In the genomic region with DNA sequence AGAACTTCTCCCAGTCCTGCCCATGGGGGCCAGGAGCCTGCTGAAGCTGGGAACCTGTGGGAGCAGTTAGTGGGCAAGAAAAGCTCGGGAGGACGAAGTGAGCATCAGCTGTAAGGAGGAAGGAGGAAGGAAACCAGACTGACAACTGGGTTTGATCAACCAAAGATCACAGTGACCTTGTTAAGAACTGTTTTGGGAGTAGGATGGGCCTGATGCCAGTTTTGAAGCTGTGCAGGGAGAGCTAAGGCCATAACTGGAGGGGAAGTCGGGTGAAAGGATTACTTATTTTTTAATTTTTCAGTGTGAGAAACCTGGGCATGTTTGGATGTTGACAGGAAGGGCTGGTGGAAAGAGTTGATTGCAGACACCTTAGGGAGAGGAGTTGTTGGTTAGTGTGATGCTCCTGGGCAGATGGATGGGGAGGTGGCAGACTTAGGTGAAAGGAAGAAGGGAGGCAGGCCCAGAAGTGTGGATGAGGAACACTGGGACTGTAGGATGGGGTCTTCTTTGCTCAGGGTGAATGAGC, we compare ENCODE assay signal across 12 cellular contexts. TPM values are rescaled to one million over a fixed set of nuclear protein-coding genes. Genes with fewer than 3 reads are reported as not detected.
DNase-seq lines count a peak whose midpoint lies in the region; ATAC-seq, FAIRE-seq and TF ChIP-seq lines count a peak whose summit lies in the region.
"Had no signal": no experiment of that assay in that cellular context is flagged by ENCODE, and none has a peak within 500 bp of the region (broad histone marks: within the 10 kb centered on the region; RNA-seq: fewer than 3 reads in every experiment).

No MANE protein-coding gene starts in this region.

- H3K4me1 ChIP-seq in A549 (peaks cover 50% of the 10 kb centered on the region), mucosa of descending colon (ENCODE audit: low read depth) (peaks cover 2% of the 10 kb centered on the region)

- 78% methylated on average over 3 of the region's 3 CpGs for WGBS in A549 (ENCODE audit: missing lambda C conversion rate)

- TF ChIP-seq CTCF in A549 (IDR thresholded peaks at IDR 0.05) = no peak
- no peak for TF ChIP-seq CTCF in omental fat pad (IDR thresholded peaks at IDR 0.05)
- TF ChIP-seq CTCF in mucosa of descending colon (IDR thresholded peaks at IDR 0.05) = no peak

- ATAC-seq in A549 (peak in 1 of 2 experiments; percentile 30; a peak in 2 of 6 replicates), esophagus mucosa (peak; percentile 25), omental fat pad (ENCODE audit: low FRiP score) (peak; percentile 20), GM19324 (IDR thresholded peaks at IDR 0.05; ENCODE audit: low FRiP score, unreplicated experiment) (no peak), mucosa of descending colon (no peak)

- H3K9me3 ChIP-seq in A549 (no peaks in the 10 kb centered on the region), mucosa of descending colon (no peaks in the 10 kb centered on the region)

- CTCF ChIA-PET in A549 (lab: Yijun Ruan, JAX) = no interaction called here

- no peak for FAIRE-seq in A549 (lab: Jason Lieb, UNC)
- FAIRE-seq: G401.6 had no signal

- POLR2A ChIA-PET in A549 (lab: Yijun Ruan, JAX) = no interaction called here

- intact Hi-C loops in mucosa of descending colon (cut with DNase I, micrococcal nuclease) = no loop called here

- no peak for TF ChIP-seq RAD21 in A549 (conservative IDR thresholded peaks at IDR 0.05 in 1 of 2, IDR thresholded peaks at IDR 0.05 in 1 of 2)

- peak overlapping the region; percentile 86 to 91 for H3K27ac ChIP-seq in A549
- H3K27ac ChIP-seq: C4-2B had no signal

- H3K4me3 ChIP-seq in A549 (no peak overlapping the region), mucosa of descending colon (no peak overlapping the region)

- no peak for TF ChIP-seq POLR2A in A549 (IDR thresholded peaks at IDR 0.05; ENCODE audit: low read length)

- peak overlapping the region; percentile 77 for H3K4me2 ChIP-seq in A549

- no peaks in the 10 kb centered on the region for H3K36me3 ChIP-seq in mucosa of descending colon (ENCODE audit: low read depth)

- TF ChIP-seq EP300 in A549 (IDR thresholded peaks at IDR 0.05) = no peak

- DNase-seq in A549 (ENCODE audit: low read depth in 1 of 2, low spot score in 1 of 2) (no peak), HT1080 (ENCODE audit: low read depth) (peak; percentile 1), omental fat pad (ENCODE audit: low spot score) (no peak), SW 1271 (lab: John Stamatoyannopoulos, UW) (no peak), islet precursor cell (no peak), mucosa of descending colon (no peak)
- DNase-seq: midbrain, NCI-H2171 had no signal

TF ChIP-seq in A549, 52 proteins besides CTCF, POLR2A, EP300 and RAD21:
- TF ChIP-seq RARB (CRISPR knock-in tag; IDR thresholded peaks at IDR 0.05) (no peak), NR3C1 (IDR thresholded peaks at IDR 0.05) (no peak), MYC (IDR thresholded peaks at IDR 0.05; ENCODE audit: borderline replicate concordance, low read length) (no peak), JUN (IDR thresholded peaks at IDR 0.05) (no peak), MAZ (IDR thresholded peaks at IDR 0.05; ENCODE audit: borderline replicate concordance, low read depth, low read length) (no peak), ZFP36 (IDR thresholded peaks at IDR 0.05; ENCODE audit: borderline replicate concordance, partially characterized antibody) (no peak), RNF2 (IDR thresholded peaks at IDR 0.05; ENCODE audit: borderline replicate concordance, low read depth) (no peak), EHF (CRISPR knock-in tag; IDR thresholded peaks at IDR 0.05) (no peak), CBX2 (IDR thresholded peaks at IDR 0.05; ENCODE audit: borderline replicate concordance, low read depth) (no peak), SMC3 (IDR thresholded peaks at IDR 0.05) (no peak), KDM1A (IDR thresholded peaks at IDR 0.05; ENCODE audit: low read depth) (no peak), EHMT2 (IDR thresholded peaks at IDR 0.05; ENCODE audit: low read depth) (no peak), ZC3H11A (IDR thresholded peaks at IDR 0.05) (no peak), GATA3 (IDR thresholded peaks at IDR 0.05; ENCODE audit: borderline replicate concordance) (no peak; the same call in 1 of the 2 replicates), CBX8 (IDR thresholded peaks at IDR 0.05) (no peak)
- TF ChIP-seq, protein P1, sequence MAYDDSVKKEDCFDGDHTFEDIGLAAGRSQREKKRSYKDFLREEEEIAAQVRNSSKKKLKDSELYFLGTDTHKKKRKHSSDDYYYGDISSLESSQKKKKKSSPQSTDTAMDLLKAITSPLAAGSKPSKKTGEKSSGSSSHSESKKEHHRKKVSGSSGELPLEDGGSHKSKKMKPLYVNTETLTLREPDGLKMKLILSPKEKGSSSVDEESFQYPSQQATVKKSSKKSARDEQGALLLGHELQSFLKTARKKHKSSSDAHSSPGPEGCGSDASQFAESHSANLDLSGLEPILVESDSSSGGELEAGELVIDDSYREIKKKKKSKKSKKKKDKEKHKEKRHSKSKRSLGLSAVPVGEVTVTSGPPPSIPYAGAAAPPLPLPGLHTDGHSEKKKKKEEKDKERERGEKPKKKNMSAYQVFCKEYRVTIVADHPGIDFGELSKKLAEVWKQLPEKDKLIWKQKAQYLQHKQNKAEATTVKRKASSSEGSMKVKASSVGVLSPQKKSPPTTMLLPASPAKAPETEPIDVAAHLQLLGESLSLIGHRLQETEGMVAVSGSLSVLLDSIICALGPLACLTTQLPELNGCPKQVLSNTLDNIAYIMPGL (CRISPR knock-in tag; IDR thresholded peaks at IDR 0.05; ENCODE audit: borderline replicate concordance) = no peak
- TF ChIP-seq, protein P2, sequence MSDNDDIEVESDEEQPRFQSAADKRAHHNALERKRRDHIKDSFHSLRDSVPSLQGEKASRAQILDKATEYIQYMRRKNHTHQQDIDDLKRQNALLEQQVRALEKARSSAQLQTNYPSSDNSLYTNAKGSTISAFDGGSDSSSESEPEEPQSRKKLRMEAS (IDR thresholded peaks at IDR 0.05) = no peak
- TF ChIP-seq, protein P3, sequence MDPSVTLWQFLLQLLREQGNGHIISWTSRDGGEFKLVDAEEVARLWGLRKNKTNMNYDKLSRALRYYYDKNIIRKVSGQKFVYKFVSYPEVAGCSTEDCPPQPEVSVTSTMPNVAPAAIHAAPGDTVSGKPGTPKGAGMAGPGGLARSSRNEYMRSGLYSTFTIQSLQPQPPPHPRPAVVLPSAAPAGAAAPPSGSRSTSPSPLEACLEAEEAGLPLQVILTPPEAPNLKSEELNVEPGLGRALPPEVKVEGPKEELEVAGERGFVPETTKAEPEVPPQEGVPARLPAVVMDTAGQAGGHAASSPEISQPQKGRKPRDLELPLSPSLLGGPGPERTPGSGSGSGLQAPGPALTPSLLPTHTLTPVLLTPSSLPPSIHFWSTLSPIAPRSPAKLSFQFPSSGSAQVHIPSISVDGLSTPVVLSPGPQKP (IDR thresholded peaks at IDR 0.05; ENCODE audit: low read depth, low read length) = no peak
TF ChIP-seq in A549: peak in this region for 0.

RNA-seq across cellular contexts. Expression of a gene that starts 58.3 kb away (rescaled TPM):
- polyA plus RNA-seq in A549 (2011; rRNA removed) (8.3 and 10.1 TPM in 2 replicates), A549 (2017; fragmentation: RNase III; extraction: RNeasy Plus Mini Kit Qiagen cat#74134 plus additional on column Dnase treatment) (3.4 to 3.6 TPM (median 3.6 TPM) in 3 replicates)
- 11.3 and 15.9 TPM in 2 replicates for polyA plus RNA-seq in A549 (2012; cell fraction: cytosol; rRNA removed)
- 28.0 and 53.7 TPM in 2 replicates for polyA plus RNA-seq in A549 (2012; cell fraction: nucleus; rRNA removed)
- 3.7 and 3.9 TPM in 2 replicates for polyA minus RNA-seq in A549 (2011; rRNA and poly(A)+ RNA removed)
- 1.3 and 3.7 TPM in 2 replicates for total RNA-seq in HT1080 (2014; rRNA removed; shearing (Covaris generic))
- 3.5 and 5.8 TPM in 2 replicates for polyA plus RNA-seq in HT1080 (2015; cell fraction: cytosol; rRNA removed)
- 7.2 and 8.7 TPM in 2 replicates for polyA plus RNA-seq in HT1080 (2015; cell fraction: nucleus; rRNA removed)
- total RNA-seq in esophagus mucosa (113 TPM), omental fat pad (100 to 1,000 TPM; 175 to 352 (median 244) TPM), mucosa of descending colon (100 to 1,000 TPM; 203 to 454 (median 438) TPM)

Comparison
In these comparisons a context has a peak if more than half of its experiments do, and no peak if none do; other contexts are left out.
1. ATAC-seq: peak in esophagus mucosa (single experiment) and omental fat pad (single experiment); none in GM19324 (single experiment) and mucosa of descending colon (single experiment).
2. RNA of a gene that starts 58.3 kb away (total RNA-seq): 203 to 454 TPM in mucosa of descending colon, 175 to 352 TPM in omental fat pad and 113 TPM in esophagus mucosa (single experiment); 1.3 to 3.7 TPM in HT1080; every median in the first group is over 10 times any median in the second.